In the genomic region with DNA sequence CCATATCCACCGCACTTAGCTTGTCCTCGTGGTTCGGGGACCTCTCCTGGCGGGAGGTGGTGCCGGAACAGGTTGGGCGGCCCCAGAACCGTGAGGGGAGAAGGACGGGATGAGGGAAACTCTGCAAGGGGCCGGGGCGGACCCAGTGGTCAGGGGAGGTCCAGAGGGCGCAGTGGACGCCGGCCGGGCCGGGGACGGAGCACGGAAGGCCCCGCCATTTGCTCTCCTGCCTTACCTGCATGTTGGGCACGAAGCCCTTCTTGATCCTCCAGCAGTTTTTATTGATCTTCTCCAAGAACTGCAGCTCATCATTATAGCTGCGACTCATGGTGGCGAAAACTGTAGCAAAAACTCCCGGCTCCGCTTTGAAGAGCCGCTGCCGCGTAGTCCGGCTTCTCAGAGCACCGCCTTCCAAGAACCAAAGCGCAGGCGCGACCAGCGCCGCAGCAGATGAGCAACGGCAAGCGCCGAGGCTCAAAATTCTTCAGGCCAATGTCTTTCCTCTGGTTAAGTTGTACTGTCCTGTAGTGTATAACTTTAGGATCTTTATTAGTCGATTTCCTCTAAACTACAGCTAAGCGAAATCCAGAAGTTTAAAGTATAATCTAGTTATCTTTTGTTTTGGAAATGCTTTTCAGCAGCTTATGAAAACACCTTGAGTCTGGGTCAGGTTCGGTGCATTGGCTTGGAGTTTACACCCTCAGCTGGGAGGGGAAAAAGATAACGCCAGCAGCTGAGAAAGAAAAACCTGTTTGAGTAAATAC, we compare ENCODE assay signal across 1 cellular context.
TF ChIP-seq lines count a peak whose summit lies in the region.

A gene (minus strand): TSS at position 419 of the 764 bp plus-strand sequence. CDS start 91 bp downstream, at position 328.

TF ChIP-seq in HepG2, 621 proteins besides CTCF, POLR2A, EP300 and RAD21 (continued from another document and continues in another):
- TF ChIP-seq, protein P1, sequence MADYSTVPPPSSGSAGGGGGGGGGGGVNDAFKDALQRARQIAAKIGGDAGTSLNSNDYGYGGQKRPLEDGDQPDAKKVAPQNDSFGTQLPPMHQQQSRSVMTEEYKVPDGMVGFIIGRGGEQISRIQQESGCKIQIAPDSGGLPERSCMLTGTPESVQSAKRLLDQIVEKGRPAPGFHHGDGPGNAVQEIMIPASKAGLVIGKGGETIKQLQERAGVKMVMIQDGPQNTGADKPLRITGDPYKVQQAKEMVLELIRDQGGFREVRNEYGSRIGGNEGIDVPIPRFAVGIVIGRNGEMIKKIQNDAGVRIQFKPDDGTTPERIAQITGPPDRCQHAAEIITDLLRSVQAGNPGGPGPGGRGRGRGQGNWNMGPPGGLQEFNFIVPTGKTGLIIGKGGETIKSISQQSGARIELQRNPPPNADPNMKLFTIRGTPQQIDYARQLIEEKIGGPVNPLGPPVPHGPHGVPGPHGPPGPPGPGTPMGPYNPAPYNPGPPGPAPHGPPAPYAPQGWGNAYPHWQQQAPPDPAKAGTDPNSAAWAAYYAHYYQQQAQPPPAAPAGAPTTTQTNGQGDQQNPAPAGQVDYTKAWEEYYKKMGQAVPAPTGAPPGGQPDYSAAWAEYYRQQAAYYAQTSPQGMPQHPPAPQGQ (CRISPR knock-in tag; IDR thresholded peaks at IDR 0.05; ENCODE audit: borderline replicate concordance): no peak
- TF ChIP-seq ZNF101 (CRISPR knock-in tag; IDR thresholded peaks at IDR 0.05; ENCODE audit: borderline replicate concordance, low read depth): no peak
- TF ChIP-seq SP140L (CRISPR knock-in tag; IDR thresholded peaks at IDR 0.05; ENCODE audit: borderline replicate concordance): no peak
- 0 out of 2 replicates have a peak, but pooled peaks have one; percentile 68 for TF ChIP-seq ZNF232 (CRISPR knock-in tag; IDR thresholded peaks at IDR 0.05; ENCODE audit: borderline replicate concordance)
- TF ChIP-seq SP1 (IDR thresholded peaks at IDR 0.05): no peak
- TF ChIP-seq SP1 (CRISPR knock-in tag; IDR thresholded peaks at IDR 0.05): no peak
- TF ChIP-seq, protein P2, sequence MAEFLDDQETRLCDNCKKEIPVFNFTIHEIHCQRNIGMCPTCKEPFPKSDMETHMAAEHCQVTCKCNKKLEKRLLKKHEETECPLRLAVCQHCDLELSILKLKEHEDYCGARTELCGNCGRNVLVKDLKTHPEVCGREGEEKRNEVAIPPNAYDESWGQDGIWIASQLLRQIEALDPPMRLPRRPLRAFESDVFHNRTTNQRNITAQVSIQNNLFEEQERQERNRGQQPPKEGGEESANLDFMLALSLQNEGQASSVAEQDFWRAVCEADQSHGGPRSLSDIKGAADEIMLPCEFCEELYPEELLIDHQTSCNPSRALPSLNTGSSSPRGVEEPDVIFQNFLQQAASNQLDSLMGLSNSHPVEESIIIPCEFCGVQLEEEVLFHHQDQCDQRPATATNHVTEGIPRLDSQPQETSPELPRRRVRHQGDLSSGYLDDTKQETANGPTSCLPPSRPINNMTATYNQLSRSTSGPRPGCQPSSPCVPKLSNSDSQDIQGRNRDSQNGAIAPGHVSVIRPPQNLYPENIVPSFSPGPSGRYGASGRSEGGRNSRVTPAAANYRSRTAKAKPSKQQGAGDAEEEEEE (CRISPR knock-in tag; IDR thresholded peaks at IDR 0.05; ENCODE audit: borderline replicate concordance): no peak
- TF ChIP-seq PHF20 (CRISPR knock-in tag; IDR thresholded peaks at IDR 0.05): peak; percentile 75; the same call in 1 of the 2 replicates
- TF ChIP-seq FLYWCH1 (CRISPR knock-in tag; IDR thresholded peaks at IDR 0.05): no peak
- no peak for TF ChIP-seq NR2F1 (CRISPR knock-in tag; IDR thresholded peaks at IDR 0.05)
- TF ChIP-seq, protein P3, sequence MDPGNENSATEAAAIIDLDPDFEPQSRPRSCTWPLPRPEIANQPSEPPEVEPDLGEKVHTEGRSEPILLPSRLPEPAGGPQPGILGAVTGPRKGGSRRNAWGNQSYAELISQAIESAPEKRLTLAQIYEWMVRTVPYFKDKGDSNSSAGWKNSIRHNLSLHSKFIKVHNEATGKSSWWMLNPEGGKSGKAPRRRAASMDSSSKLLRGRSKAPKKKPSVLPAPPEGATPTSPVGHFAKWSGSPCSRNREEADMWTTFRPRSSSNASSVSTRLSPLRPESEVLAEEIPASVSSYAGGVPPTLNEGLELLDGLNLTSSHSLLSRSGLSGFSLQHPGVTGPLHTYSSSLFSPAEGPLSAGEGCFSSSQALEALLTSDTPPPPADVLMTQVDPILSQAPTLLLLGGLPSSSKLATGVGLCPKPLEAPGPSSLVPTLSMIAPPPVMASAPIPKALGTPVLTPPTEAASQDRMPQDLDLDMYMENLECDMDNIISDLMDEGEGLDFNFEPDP (CRISPR knock-in tag; conservative IDR thresholded peaks at IDR 0.05): no peak
- TF ChIP-seq KAT2B (IDR thresholded peaks at IDR 0.05; ENCODE audit: borderline replicate concordance, low read depth, low read length): no peak
- no peak for TF ChIP-seq PCBP1 (IDR thresholded peaks at IDR 0.05; ENCODE audit: borderline replicate concordance, low read depth, low read length)
- TF ChIP-seq TP53 (CRISPR knock-in tag; conservative IDR thresholded peaks at IDR 0.05): 0 out of 2 replicates have a peak, but pooled peaks have one; percentile 68
- TF ChIP-seq, protein P4, sequence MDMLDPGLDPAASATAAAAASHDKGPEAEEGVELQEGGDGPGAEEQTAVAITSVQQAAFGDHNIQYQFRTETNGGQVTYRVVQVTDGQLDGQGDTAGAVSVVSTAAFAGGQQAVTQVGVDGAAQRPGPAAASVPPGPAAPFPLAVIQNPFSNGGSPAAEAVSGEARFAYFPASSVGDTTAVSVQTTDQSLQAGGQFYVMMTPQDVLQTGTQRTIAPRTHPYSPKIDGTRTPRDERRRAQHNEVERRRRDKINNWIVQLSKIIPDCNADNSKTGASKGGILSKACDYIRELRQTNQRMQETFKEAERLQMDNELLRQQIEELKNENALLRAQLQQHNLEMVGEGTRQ (IDR thresholded peaks at IDR 0.05; ENCODE audit: low read depth, low read length): no peak
- TF ChIP-seq, protein P4 (CRISPR knock-in tag; IDR thresholded peaks at IDR 0.05; ENCODE audit: borderline replicate concordance): no peak
- no peak for TF ChIP-seq HNRNPK (IDR thresholded peaks at IDR 0.05; ENCODE audit: low read depth, low read length, poor library complexity, severe bottlenecking)
- peak; percentile 26; the same call in 1 of the 2 replicates for TF ChIP-seq ZNF768 (CRISPR knock-in tag; IDR thresholded peaks at IDR 0.05)
- no peak for TF ChIP-seq BCL6 (CRISPR knock-in tag; IDR thresholded peaks at IDR 0.05)
- no peak for TF ChIP-seq ZNF20 (CRISPR knock-in tag; IDR thresholded peaks at IDR 0.05)
- no peak for TF ChIP-seq ZNF30 (CRISPR knock-in tag; IDR thresholded peaks at IDR 0.05)
- no peak for TF ChIP-seq TARDBP (CRISPR knock-in tag; IDR thresholded peaks at IDR 0.05)
- TF ChIP-seq ZNF460 (CRISPR knock-in tag; IDR thresholded peaks at IDR 0.05; ENCODE audit: borderline replicate concordance): no peak; the same call in 1 of the 2 replicates
- TF ChIP-seq NBN (conservative IDR thresholded peaks at IDR 0.05): no peak
- no peak for TF ChIP-seq IKZF4 (CRISPR knock-in tag; IDR thresholded peaks at IDR 0.05; ENCODE audit: borderline replicate concordance, low read depth, not compliant biosample characterization)
- no peak for TF ChIP-seq KDM4B (CRISPR knock-in tag; IDR thresholded peaks at IDR 0.05)
- TF ChIP-seq DNMT3B (CRISPR knock-in tag; conservative IDR thresholded peaks at IDR 0.05): no peak
- no peak for TF ChIP-seq CBX2 (IDR thresholded peaks at IDR 0.05; ENCODE audit: low read depth, low read length)
- TF ChIP-seq CBX2 (CRISPR knock-in tag; IDR thresholded peaks at IDR 0.05; ENCODE audit: low read depth): 0 out of 2 replicates have a peak, but pooled peaks have one; percentile 45
- TF ChIP-seq, protein P5, sequence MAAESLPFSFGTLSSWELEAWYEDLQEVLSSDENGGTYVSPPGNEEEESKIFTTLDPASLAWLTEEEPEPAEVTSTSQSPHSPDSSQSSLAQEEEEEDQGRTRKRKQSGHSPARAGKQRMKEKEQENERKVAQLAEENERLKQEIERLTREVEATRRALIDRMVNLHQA (CRISPR knock-in tag; IDR thresholded peaks at IDR 0.05): no peak
- TF ChIP-seq ZNF670 (CRISPR knock-in tag; IDR thresholded peaks at IDR 0.05; ENCODE audit: borderline replicate concordance): no peak
- TF ChIP-seq KLF13 (CRISPR knock-in tag; IDR thresholded peaks at IDR 0.05): no peak
- TF ChIP-seq MEIS2 (CRISPR knock-in tag; IDR thresholded peaks at IDR 0.05): 0 out of 2 replicates have a peak, but pooled peaks have one; percentile 47
- TF ChIP-seq HOXA9 (CRISPR knock-in tag; IDR thresholded peaks at IDR 0.05; ENCODE audit: borderline replicate concordance): no peak
- TF ChIP-seq RFX3 (CRISPR knock-in tag; IDR thresholded peaks at IDR 0.05): no peak
- TF ChIP-seq HNRNPH1 (optimal IDR thresholded peaks at IDR 0.05; ENCODE audit: low read depth, low read length): no peak
- TF ChIP-seq, protein P6, sequence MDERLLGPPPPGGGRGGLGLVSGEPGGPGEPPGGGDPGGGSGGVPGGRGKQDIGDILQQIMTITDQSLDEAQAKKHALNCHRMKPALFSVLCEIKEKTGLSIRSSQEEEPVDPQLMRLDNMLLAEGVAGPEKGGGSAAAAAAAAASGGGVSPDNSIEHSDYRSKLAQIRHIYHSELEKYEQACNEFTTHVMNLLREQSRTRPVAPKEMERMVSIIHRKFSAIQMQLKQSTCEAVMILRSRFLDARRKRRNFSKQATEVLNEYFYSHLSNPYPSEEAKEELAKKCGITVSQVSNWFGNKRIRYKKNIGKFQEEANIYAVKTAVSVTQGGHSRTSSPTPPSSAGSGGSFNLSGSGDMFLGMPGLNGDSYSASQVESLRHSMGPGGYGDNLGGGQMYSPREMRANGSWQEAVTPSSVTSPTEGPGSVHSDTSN (CRISPR knock-in tag; IDR thresholded peaks at IDR 0.05): no peak
- TF ChIP-seq HDAC6 (IDR thresholded peaks at IDR 0.05; ENCODE audit: low read depth, low read length): no peak
- no peak for TF ChIP-seq RCOR2 (CRISPR knock-in tag; IDR thresholded peaks at IDR 0.05)
- TF ChIP-seq, protein P7, sequence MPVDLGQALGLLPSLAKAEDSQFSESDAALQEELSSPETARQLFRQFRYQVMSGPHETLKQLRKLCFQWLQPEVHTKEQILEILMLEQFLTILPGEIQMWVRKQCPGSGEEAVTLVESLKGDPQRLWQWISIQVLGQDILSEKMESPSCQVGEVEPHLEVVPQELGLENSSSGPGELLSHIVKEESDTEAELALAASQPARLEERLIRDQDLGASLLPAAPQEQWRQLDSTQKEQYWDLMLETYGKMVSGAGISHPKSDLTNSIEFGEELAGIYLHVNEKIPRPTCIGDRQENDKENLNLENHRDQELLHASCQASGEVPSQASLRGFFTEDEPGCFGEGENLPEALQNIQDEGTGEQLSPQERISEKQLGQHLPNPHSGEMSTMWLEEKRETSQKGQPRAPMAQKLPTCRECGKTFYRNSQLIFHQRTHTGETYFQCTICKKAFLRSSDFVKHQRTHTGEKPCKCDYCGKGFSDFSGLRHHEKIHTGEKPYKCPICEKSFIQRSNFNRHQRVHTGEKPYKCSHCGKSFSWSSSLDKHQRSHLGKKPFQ (CRISPR knock-in tag; IDR thresholded peaks at IDR 0.05; ENCODE audit: insufficient replicate concordance): peak; percentile 34
- no peak for TF ChIP-seq NONO (IDR thresholded peaks at IDR 0.05)
- TF ChIP-seq NONO (CRISPR knock-in tag; conservative IDR thresholded peaks at IDR 0.05): 0 out of 2 replicates have a peak, but pooled peaks have one; percentile 17
- TF ChIP-seq CHCHD3 (CRISPR knock-in tag; IDR thresholded peaks at IDR 0.05): no peak
- peak; percentile 48; the same call in 1 of the 2 replicates for TF ChIP-seq ISL2 (CRISPR knock-in tag; IDR thresholded peaks at IDR 0.05)
- no peak for TF ChIP-seq MTF1 (CRISPR knock-in tag; IDR thresholded peaks at IDR 0.05)
- TF ChIP-seq MXI1 (IDR thresholded peaks at IDR 0.05; ENCODE audit: borderline replicate concordance, low read depth, low read length): peak; percentile 14; the same call in 1 of the 3 replicates
- TF ChIP-seq STAG1 (CRISPR knock-in tag; IDR thresholded peaks at IDR 0.05): no peak
- TF ChIP-seq KAT7 (CRISPR knock-in tag; IDR thresholded peaks at IDR 0.05; ENCODE audit: borderline replicate concordance): peak; percentile 48; the same call in 1 of the 2 replicates
- no peak for TF ChIP-seq HOXD1 (CRISPR knock-in tag; IDR thresholded peaks at IDR 0.05)
- TF ChIP-seq, protein P8, sequence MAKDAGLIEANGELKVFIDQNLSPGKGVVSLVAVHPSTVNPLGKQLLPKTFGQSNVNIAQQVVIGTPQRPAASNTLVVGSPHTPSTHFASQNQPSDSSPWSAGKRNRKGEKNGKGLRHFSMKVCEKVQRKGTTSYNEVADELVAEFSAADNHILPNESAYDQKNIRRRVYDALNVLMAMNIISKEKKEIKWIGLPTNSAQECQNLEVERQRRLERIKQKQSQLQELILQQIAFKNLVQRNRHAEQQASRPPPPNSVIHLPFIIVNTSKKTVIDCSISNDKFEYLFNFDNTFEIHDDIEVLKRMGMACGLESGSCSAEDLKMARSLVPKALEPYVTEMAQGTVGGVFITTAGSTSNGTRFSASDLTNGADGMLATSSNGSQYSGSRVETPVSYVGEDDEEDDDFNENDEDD (CRISPR knock-in tag; IDR thresholded peaks at IDR 0.05; ENCODE audit: borderline replicate concordance): peak; percentile 15; the same call in 1 of the 2 replicates
- peak; percentile 26; the same call in 1 of the 2 replicates for TF ChIP-seq HNF4A (CRISPR knock-in tag; IDR thresholded peaks at IDR 0.05)
- TF ChIP-seq, protein P9, sequence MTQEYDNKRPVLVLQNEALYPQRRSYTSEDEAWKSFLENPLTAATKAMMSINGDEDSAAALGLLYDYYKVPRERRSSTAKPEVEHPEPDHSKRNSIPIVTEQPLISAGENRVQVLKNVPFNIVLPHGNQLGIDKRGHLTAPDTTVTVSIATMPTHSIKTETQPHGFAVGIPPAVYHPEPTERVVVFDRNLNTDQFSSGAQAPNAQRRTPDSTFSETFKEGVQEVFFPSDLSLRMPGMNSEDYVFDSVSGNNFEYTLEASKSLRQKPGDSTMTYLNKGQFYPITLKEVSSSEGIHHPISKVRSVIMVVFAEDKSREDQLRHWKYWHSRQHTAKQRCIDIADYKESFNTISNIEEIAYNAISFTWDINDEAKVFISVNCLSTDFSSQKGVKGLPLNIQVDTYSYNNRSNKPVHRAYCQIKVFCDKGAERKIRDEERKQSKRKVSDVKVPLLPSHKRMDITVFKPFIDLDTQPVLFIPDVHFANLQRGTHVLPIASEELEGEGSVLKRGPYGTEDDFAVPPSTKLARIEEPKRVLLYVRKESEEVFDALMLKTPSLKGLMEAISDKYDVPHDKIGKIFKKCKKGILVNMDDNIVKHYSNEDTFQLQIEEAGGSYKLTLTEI (CRISPR knock-in tag; conservative IDR thresholded peaks at IDR 0.05): no peak
- TF ChIP-seq FIP1L1 (IDR thresholded peaks at IDR 0.05; ENCODE audit: borderline replicate concordance, insufficient read depth, low read depth, low read length): no peak
- no peak for TF ChIP-seq ZKSCAN1 (IDR thresholded peaks at IDR 0.05; ENCODE audit: low read length)
- no peak; the same call in 1 of the 2 replicates for TF ChIP-seq FOXA3 (CRISPR knock-in tag; IDR thresholded peaks at IDR 0.05)
